In genomic region chr22:21000215-21000986, GRCh38 we compare ENCODE assay signal across 1 cellular context.
TF ChIP-seq lines count a peak whose summit lies in the region.

No MANE protein-coding gene starts in this region.

TF ChIP-seq in H1, 55 proteins besides CTCF, POLR2A, EP300 and RAD21:
- no peak for TF ChIP-seq RFX5 (IDR thresholded peaks at IDR 0.05; ENCODE audit: borderline replicate concordance, low read depth, low read length)
- TF ChIP-seq, protein P1, sequence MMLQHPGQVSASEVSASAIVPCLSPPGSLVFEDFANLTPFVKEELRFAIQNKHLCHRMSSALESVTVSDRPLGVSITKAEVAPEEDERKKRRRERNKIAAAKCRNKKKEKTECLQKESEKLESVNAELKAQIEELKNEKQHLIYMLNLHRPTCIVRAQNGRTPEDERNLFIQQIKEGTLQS (IDR thresholded peaks at IDR 0.05; ENCODE audit: insufficient read depth, low read depth, low read length): no peak
- no peak for TF ChIP-seq CEBPB (IDR thresholded peaks at IDR 0.05; ENCODE audit: low read depth, low read length)
- TF ChIP-seq CHD7 (IDR thresholded peaks at IDR 0.05; ENCODE audit: insufficient replicate concordance, low read length): no peak
- no peak for TF ChIP-seq TAF7 (optimal IDR thresholded peaks at IDR 0.05; ENCODE audit: borderline replicate concordance, low read depth, low read length)
- TF ChIP-seq KDM5A (IDR thresholded peaks at IDR 0.05; ENCODE audit: low read length): no peak
- no peak for TF ChIP-seq RNF2 (IDR thresholded peaks at IDR 0.05; ENCODE audit: borderline replicate concordance, low read depth, low read length, missing control alignments, poor library complexity, severe bottlenecking)
- no peak for TF ChIP-seq NANOG (IDR thresholded peaks at IDR 0.05; ENCODE audit: insufficient read depth, low read depth, low read length, poor library complexity, severe bottlenecking)
- TF ChIP-seq GABPA (IDR thresholded peaks at IDR 0.05; ENCODE audit: borderline replicate concordance, insufficient read depth, low read length): no peak
